ENCODE assay signal across 9 cellular contexts in the genomic region with DNA sequence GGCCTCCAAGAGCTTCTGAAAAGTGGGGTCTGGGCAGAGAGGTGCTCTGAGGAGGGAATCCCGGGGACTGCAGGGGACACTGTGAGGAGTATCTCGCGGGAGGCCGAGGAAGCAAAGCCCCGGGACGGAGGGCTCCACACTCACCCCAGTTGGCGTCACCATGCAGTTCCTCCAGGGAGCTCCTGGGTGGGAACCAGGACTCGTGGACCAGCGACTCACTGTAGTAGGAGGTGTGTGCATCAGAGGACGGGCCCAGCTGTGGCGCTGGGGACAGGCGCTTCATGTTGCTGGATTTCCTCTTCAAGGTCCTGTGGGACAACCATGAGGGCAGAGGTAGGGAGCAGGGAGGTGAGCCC.
A peak's percentile ranks its signal among the peaks of the same experiment; 100 is the strongest.
DNase-seq lines count a peak whose midpoint lies in the region; ATAC-seq and TF ChIP-seq lines count a peak whose summit lies in the region.
"Had no signal": no experiment of that assay in that cellular context is flagged by ENCODE, and none has a peak within 500 bp of the region (broad histone marks: within the 10 kb centered on the region; RNA-seq: fewer than 3 reads in every experiment).

No MANE protein-coding gene starts in this region.

- no peaks in the 10 kb centered on the region for H4K20me1 ChIP-seq in SU-DHL-6 (ENCODE audit: low read depth, low read length)

- H3K27ac Mint-ChIP-seq in effector memory CD8-positive, alpha-beta T cell, result peak overlapping the region; percentile 91 to 99

- no peaks in the 10 kb centered on the region for H3K9me3 ChIP-seq in SU-DHL-6 (ENCODE audit: insufficient read depth, low read length)

- H3K4me3 ChIP-seq in GM12875 (ENCODE audit: low read depth, low read length) (peak overlapping the region; percentile 31), SU-DHL-6 (ENCODE audit: insufficient read depth, low read length, poor library complexity, severe bottlenecking) (no peak overlapping the region), skin epidermis (peak overlapping the region in 1 of 7 experiments; percentile 4)

- no peak for DNase-seq in effector memory CD8-positive, alpha-beta T cell
- no peak for DNase-seq in activated gamma-delta T cell treated with Interleukin-2 at 50 U/mL for 16 hours
- DNase-seq in GDM1 (lab: John Stamatoyannopoulos, UW), result no peak
- DNase-seq: NCI-H446 had no signal

- peaks cover 44 to 48% of the 10 kb centered on the region in 2 donors for H3K4me1 Mint-ChIP-seq in effector memory CD8-positive, alpha-beta T cell (ENCODE audit: low read depth in 2 of 2)

- no peak overlapping the region for H2AFZ ChIP-seq in SU-DHL-6 (ENCODE audit: low read depth, low read length, severe bottlenecking)

- H3K4me3 Mint-ChIP-seq in effector memory CD8-positive, alpha-beta T cell, result peak overlapping the region; percentile 96 to 100

- peaks cover 89% of the 10 kb centered on the region for H3K36me3 Mint-ChIP-seq in effector memory CD8-positive, alpha-beta T cell (ENCODE audit: insufficient read depth)

- TF ChIP-seq CTCF in GM12875 (IDR thresholded peaks at IDR 0.05; ENCODE audit: borderline replicate concordance, insufficient read depth, low read depth, low read length), result no peak
- no peak for TF ChIP-seq CTCF in SU-DHL-6 (IDR thresholded peaks at IDR 0.05; ENCODE audit: insufficient read depth, low read length, poor library complexity, severe bottlenecking)

- no peaks in the 10 kb centered on the region for H3K27me3 Mint-ChIP-seq in effector memory CD8-positive, alpha-beta T cell

- ATAC-seq in effector memory CD8-positive, alpha-beta T cell (replicated peaks), result no peak
- ATAC-seq in SK-N-SH treated with all-trans-retinoic acid at 6 μM for 48 hours, result no peak
- ATAC-seq in GM19023 (IDR thresholded peaks at IDR 0.05; ENCODE audit: unreplicated experiment), result no peak

- H3K9ac ChIP-seq in SU-DHL-6 (ENCODE audit: low read length), result peak overlapping the region; percentile 49

- no peaks in the 10 kb centered on the region for H3K27me3 ChIP-seq in SU-DHL-6 (ENCODE audit: low read length)

- no peaks in the 10 kb centered on the region for H3K9me3 Mint-ChIP-seq in effector memory CD8-positive, alpha-beta T cell

- peaks cover 25% of the 10 kb centered on the region for H3F3A ChIP-seq in SU-DHL-6 (ENCODE audit: insufficient read depth)

- H3K79me2 ChIP-seq in SU-DHL-6 (ENCODE audit: insufficient read depth, low read length), result peaks cover 29% of the 10 kb centered on the region

- H3K27ac ChIP-seq in SU-DHL-6 (ENCODE audit: low read depth, low read length) (peak overlapping the region; percentile 93), skin epidermis (peak overlapping the region in 19 of 21 experiments; percentile 1 to 97 (median 81))

- no peaks in the 10 kb centered on the region for H3K9me2 ChIP-seq in SU-DHL-6 (replicated peaks; ENCODE audit: insufficient read depth, low read length)

- no peaks in the 10 kb centered on the region for H3K36me3 ChIP-seq in SU-DHL-6 (ENCODE audit: low read length)

- H3K4me2 ChIP-seq in SU-DHL-6 (ENCODE audit: low read depth, low read length, poor library complexity, severe bottlenecking), result no peak overlapping the region

TF ChIP-seq in SK-N-SH treated with all-trans-retinoic acid at 6 μM for 48 hours, 23 proteins besides CTCF, POLR2A, EP300 and RAD21:
- TF ChIP-seq ZNF8 (CRISPR knock-in tag; IDR thresholded peaks at IDR 0.05) (no peak), ARNTL (CRISPR knock-in tag; IDR thresholded peaks at IDR 0.05; ENCODE audit: borderline replicate concordance, low read depth) (no peak), ISL1 (CRISPR knock-in tag; IDR thresholded peaks at IDR 0.05) (no peak), BACH2 (CRISPR knock-in tag; IDR thresholded peaks at IDR 0.05; ENCODE audit: borderline replicate concordance) (no peak), ZC3H10 (CRISPR knock-in tag; IDR thresholded peaks at IDR 0.05) (no peak), OSR1 (CRISPR knock-in tag; IDR thresholded peaks at IDR 0.05) (no peak), ZFP3 (CRISPR knock-in tag; IDR thresholded peaks at IDR 0.05) (no peak), SNAI2 (CRISPR knock-in tag; IDR thresholded peaks at IDR 0.05) (no peak), ZFP30 (CRISPR knock-in tag; IDR thresholded peaks at IDR 0.05) (no peak), ZNF565 (CRISPR knock-in tag; conservative IDR thresholded peaks at IDR 0.05; ENCODE audit: low read depth) (no peak), ESRRG (CRISPR knock-in tag; IDR thresholded peaks at IDR 0.05) (no peak), PPARA (CRISPR knock-in tag; IDR thresholded peaks at IDR 0.05; ENCODE audit: borderline replicate concordance) (no peak), GLIS3 (CRISPR knock-in tag; IDR thresholded peaks at IDR 0.05) (no peak), CSDC2 (CRISPR knock-in tag; IDR thresholded peaks at IDR 0.05) (no peak), TOX (CRISPR knock-in tag; IDR thresholded peaks at IDR 0.05; ENCODE audit: borderline replicate concordance) (no peak)
- TF ChIP-seq, protein P1, sequence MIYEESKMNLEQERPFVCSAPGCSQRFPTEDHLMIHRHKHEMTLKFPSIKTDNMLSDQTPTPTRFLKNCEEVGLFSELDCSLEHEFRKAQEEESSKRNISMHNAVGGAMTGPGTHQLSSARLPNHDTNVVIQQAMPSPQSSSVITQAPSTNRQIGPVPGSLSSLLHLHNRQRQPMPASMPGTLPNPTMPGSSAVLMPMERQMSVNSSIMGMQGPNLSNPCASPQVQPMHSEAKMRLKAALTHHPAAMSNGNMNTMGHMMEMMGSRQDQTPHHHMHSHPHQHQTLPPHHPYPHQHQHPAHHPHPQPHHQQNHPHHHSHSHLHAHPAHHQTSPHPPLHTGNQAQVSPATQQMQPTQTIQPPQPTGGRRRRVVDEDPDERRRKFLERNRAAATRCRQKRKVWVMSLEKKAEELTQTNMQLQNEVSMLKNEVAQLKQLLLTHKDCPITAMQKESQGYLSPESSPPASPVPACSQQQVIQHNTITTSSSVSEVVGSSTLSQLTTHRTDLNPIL (CRISPR knock-in tag; IDR thresholded peaks at IDR 0.05; ENCODE audit: low read depth), result no peak
- TF ChIP-seq, protein P2, sequence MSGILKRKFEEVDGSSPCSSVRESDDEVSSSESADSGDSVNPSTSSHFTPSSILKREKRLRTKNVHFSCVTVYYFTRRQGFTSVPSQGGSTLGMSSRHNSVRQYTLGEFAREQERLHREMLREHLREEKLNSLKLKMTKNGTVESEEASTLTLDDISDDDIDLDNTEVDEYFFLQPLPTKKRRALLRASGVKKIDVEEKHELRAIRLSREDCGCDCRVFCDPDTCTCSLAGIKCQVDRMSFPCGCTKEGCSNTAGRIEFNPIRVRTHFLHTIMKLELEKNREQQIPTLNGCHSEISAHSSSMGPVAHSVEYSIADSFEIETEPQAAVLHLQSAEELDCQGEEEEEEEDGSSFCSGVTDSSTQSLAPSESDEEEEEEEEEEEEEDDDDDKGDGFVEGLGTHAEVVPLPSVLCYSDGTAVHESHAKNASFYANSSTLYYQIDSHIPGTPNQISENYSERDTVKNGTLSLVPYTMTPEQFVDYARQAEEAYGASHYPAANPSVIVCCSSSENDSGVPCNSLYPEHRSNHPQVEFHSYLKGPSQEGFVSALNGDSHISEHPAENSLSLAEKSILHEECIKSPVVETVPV (CRISPR knock-in tag; IDR thresholded peaks at IDR 0.05), result no peak
- TF ChIP-seq, protein P3, sequence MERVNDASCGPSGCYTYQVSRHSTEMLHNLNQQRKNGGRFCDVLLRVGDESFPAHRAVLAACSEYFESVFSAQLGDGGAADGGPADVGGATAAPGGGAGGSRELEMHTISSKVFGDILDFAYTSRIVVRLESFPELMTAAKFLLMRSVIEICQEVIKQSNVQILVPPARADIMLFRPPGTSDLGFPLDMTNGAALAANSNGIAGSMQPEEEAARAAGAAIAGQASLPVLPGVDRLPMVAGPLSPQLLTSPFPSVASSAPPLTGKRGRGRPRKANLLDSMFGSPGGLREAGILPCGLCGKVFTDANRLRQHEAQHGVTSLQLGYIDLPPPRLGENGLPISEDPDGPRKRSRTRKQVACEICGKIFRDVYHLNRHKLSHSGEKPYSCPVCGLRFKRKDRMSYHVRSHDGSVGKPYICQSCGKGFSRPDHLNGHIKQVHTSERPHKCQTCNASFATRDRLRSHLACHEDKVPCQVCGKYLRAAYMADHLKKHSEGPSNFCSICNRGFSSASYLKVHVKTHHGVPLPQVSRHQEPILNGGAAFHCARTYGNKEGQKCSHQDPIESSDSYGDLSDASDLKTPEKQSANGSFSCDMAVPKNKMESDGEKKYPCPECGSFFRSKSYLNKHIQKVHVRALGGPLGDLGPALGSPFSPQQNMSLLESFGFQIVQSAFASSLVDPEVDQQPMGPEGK (CRISPR knock-in tag; IDR thresholded peaks at IDR 0.05; ENCODE audit: borderline replicate concordance), result no peak
- TF ChIP-seq, protein P4, sequence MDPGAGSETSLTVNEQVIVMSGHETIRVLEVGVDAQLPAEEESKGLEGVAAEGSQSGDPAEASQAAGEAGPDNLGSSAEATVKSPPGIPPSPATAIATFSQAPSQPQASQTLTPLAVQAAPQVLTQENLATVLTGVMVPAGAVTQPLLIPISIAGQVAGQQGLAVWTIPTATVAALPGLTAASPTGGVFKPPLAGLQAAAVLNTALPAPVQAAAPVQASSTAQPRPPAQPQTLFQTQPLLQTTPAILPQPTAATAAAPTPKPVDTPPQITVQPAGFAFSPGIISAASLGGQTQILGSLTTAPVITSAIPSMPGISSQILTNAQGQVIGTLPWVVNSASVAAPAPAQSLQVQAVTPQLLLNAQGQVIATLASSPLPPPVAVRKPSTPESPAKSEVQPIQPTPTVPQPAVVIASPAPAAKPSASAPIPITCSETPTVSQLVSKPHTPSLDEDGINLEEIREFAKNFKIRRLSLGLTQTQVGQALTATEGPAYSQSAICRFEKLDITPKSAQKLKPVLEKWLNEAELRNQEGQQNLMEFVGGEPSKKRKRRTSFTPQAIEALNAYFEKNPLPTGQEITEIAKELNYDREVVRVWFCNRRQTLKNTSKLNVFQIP (CRISPR knock-in tag; IDR thresholded peaks at IDR 0.05; ENCODE audit: borderline replicate concordance, low read depth), result no peak
